30 cellular contexts compared by ENCODE assay signal in the genomic region with DNA sequence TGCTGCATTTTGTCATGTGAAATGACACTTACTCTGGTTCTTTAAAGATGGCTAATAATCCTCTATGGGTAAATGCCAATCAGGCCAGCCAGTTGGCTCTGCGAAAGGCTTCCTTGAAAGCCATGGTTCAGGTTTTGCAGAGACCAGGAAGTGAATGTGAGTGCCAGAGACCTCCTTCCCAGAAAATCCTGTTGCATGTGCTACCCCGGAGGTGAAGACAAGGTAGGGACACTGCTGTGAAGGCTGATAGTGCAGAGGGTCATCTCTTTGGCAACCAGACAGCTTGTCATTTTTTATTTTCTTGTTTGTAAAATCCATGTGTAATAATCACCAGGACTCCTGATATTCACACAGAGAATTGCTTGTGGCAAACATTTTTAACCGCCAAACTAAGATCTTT.
"Had no signal": no experiment of that assay in that cellular context is flagged by ENCODE, and none has a peak within 500 bp of the region (broad histone marks: within the 10 kb centered on the region; RNA-seq: fewer than 3 reads in every experiment).

No MANE protein-coding gene starts in this region.

- H3K9ac ChIP-seq: KMS-11 had no signal

- H3K4me2 ChIP-seq: KMS-11 had no signal

- H3K27me3 ChIP-seq: SJCRH30 had no signal

- H3K27ac ChIP-seq: KMS-11, SJCRH30, SK-N-MC had no signal

- H3K9me3 Mint-ChIP-seq: activated B cell treated with CpG ODN at 0.5 μM for 24 hours; activated CD4-positive, alpha-beta memory T cell treated with anti-CD3 and anti-CD28 coated beads for 36 hours; activated naive CD4-positive, alpha-beta T cell treated with anti-CD3 and anti-CD28 coated beads, Interleukin-2, amount 10 ng/mL, durations not matched to agents 7 days and 5 days; activated naive CD8-positive, alpha-beta T cell treated with anti-CD3 and anti-CD28 coated beads, Interleukin-2, amount 50 U/mL, for 24 hours; activated T-cell treated with anti-CD3 and anti-CD28 coated beads, Interleukin-2, amount 50 U/mL, for 4 hours; activated T-helper 1 cell treated with anti-CD3 and anti-CD28 coated beads, Interleukin-12 subunit alpha, Interleukin-12 subunit beta, Interleukin-2, Interleukin-4 antibody, amounts not matched to agents 30 ng/mL and 10 ng/mL and 1 ng/mL, durations not matched to agents 14 hours and 24 hours and 36 hours; brain had no signal

- H3K27ac Mint-ChIP-seq: activated B cell treated with CpG ODN at 0.5 μM for 24 hours; activated CD4-positive, alpha-beta memory T cell treated with anti-CD3 and anti-CD28 coated beads for 36 hours; activated naive CD4-positive, alpha-beta T cell treated with anti-CD3 and anti-CD28 coated beads, Interleukin-2, amount 10 ng/mL, durations not matched to agents 7 days and 5 days; activated naive CD8-positive, alpha-beta T cell; activated naive CD8-positive, alpha-beta T cell treated with anti-CD3 and anti-CD28 coated beads, Interleukin-2, amount 50 U/mL, for 24 hours; brain had no signal

- H3K36me3 ChIP-seq: SJCRH30 had no signal

- H3K4me1 ChIP-seq: SJCRH30 had no signal

- H3K27me3 Mint-ChIP-seq: activated B cell treated with CpG ODN at 0.5 μM for 24 hours; activated CD4-positive, alpha-beta memory T cell treated with anti-CD3 and anti-CD28 coated beads for 36 hours; activated naive CD8-positive, alpha-beta T cell; activated naive CD8-positive, alpha-beta T cell treated with anti-CD3 and anti-CD28 coated beads, Interleukin-2, amount 50 U/mL, for 24 hours; brain had no signal

- DNase-seq: activated B cell treated with CpG ODN at 0.5 μM for 24 hours; activated CD4-positive, alpha-beta memory T cell treated with anti-CD3 and anti-CD28 coated beads for 36 hours; activated CD4-positive, alpha-beta T cell treated with anti-CD3 and anti-CD28 coated beads for 4 hours; activated CD4-positive, alpha-beta T cell treated with anti-CD3 and anti-CD28 coated beads, Interleukin-2, amount 50 U/mL, for 1 hour; activated CD4-positive, CD25-positive, alpha-beta regulatory T cell treated with anti-CD3 and anti-CD28 coated beads, Interleukin-2, amount 50 U/mL, for 72 hours; activated CD8-positive, alpha-beta memory T cell treated with anti-CD3 and anti-CD28 coated beads, Interleukin-2, amount 50 U/mL, for 4 hours; activated naive CD4-positive, alpha-beta T cell treated with anti-CD3 and anti-CD28 coated beads, Interleukin-2, amount 10 ng/mL, durations not matched to agents 7 days and 5 days; activated naive CD8-positive, alpha-beta T cell treated with anti-CD3 and anti-CD28 coated beads, Interleukin-2, amount 50 U/mL, for 24 hours; activated T-cell treated with anti-CD3 and anti-CD28 coated beads for 4 hours; activated T-cell treated with anti-CD3 and anti-CD28 coated beads, Interleukin-2, amount 50 U/mL, for 4 hours; anterior cingulate cortex; central memory CD4-positive, alpha-beta T cell; NCI-H1105; NCI-H1417 treated with DMSO at 0.1 percent for 48 hours; NCI-H1694; NCI-H1930; NCI-H2081 treated with DMSO at 0.1 percent for 48 hours; NCI-H226; NCI-H446 treated with DMSO at 0.1 percent for 48 hours; NCI-H524; NCI-H69; NCI-H82; SHP77; SJCRH30 had no signal

- H3K9me3 ChIP-seq: SJCRH30 had no signal

- H3K4me3 Mint-ChIP-seq: activated B cell treated with CpG ODN at 0.5 μM for 24 hours; activated CD4-positive, alpha-beta memory T cell treated with anti-CD3 and anti-CD28 coated beads for 36 hours; activated naive CD4-positive, alpha-beta T cell treated with anti-CD3 and anti-CD28 coated beads, Interleukin-2, amount 10 ng/mL, durations not matched to agents 7 days and 5 days; activated naive CD8-positive, alpha-beta T cell; activated naive CD8-positive, alpha-beta T cell treated with anti-CD3 and anti-CD28 coated beads, Interleukin-2, amount 50 U/mL, for 24 hours; activated T-cell treated with anti-CD3 and anti-CD28 coated beads, Interleukin-2, amount 50 U/mL, for 4 hours; activated T-helper 1 cell treated with anti-CD3 and anti-CD28 coated beads, Interleukin-12 subunit alpha, Interleukin-12 subunit beta, Interleukin-2, Interleukin-4 antibody, amounts not matched to agents 30 ng/mL and 10 ng/mL and 1 ng/mL, durations not matched to agents 14 hours and 24 hours and 36 hours had no signal

- ATAC-seq: activated naive CD8-positive, alpha-beta T cell treated with anti-CD3 and anti-CD28 coated beads, Interleukin-2, amount 50 U/mL, for 24 hours; activated T-cell treated with anti-CD3 and anti-CD28 coated beads, Interleukin-2, amount 50 U/mL, for 4 hours; Panc1 had no signal

- H3K4me3 ChIP-seq: SJCRH30, SK-N-MC had no signal
